1 cellular context compared by ENCODE assay signal in the genomic region with DNA sequence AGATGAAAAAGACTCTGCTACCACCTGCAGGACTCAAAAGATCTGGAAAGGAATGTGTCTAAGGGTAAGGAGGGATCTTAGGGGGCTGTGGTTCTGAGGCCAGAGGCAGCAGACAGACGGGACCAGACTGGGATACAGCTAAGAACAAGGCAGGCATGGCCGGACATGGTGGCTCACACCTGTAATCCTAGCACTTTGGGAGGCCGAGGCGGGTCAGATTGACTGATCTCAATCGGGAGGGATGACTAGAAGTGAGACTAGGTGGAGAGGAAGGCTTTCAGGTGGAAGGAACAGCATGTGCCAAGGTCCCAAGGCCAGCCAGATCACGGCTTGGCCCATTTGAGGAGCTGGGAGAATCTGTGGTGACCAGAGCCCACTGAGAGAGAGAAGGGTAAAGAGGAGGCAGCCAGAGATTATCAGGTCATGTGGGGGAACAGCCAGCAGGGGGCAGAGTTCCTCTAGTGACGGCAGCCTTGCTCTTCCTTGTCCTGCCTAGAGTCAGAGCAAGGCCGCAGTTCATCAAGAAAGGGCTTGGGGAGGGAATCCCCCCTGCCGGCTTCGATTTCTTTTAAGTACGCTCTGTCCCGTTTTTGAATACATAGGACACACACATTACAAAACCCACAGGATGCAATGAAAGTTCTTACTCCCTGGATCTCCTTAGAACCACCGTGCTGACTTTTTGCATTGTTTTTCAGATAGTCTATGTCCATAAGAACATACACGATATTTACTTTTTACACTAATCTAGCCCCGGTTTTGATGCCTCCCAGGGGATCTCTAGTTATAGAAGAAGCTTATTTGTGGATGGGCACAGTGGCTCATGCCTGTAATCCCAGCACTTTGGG.
TF ChIP-seq lines count a peak whose summit lies in the region.

No MANE protein-coding gene starts in this region.

TF ChIP-seq in GM12878, 131 proteins besides CTCF, POLR2A, EP300 and RAD21 (continued from another document):
- TF ChIP-seq, protein P1, sequence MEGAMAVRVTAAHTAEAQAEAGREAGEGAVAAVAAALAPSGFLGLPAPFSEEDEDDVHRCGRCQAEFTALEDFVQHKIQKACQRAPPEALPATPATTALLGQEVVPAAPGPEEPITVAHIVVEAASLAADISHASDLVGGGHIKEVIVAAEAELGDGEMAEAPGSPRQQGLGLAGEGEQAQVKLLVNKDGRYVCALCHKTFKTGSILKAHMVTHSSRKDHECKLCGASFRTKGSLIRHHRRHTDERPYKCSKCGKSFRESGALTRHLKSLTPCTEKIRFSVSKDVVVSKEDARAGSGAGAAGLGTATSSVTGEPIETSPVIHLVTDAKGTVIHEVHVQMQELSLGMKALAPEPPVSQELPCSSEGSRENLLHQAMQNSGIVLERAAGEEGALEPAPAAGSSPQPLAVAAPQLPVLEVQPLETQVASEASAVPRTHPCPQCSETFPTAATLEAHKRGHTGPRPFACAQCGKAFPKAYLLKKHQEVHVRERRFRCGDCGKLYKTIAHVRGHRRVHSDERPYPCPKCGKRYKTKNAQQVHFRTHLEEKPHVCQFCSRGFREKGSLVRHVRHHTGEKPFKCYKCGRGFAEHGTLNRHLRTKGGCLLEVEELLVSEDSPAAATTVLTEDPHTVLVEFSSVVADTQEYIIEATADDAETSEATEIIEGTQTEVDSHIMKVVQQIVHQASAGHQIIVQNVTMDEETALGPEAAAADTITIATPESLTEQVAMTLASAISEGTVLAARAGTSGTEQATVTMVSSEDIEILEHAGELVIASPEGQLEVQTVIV (IDR thresholded peaks at IDR 0.05; ENCODE audit: borderline replicate concordance, partially characterized antibody) = no peak
- TF ChIP-seq IKZF1 (conservative IDR thresholded peaks at IDR 0.05) (no peak), SMC3 (IDR thresholded peaks at IDR 0.05; ENCODE audit: borderline replicate concordance, low read length) (peak; percentile 91; the same call in 1 of the 2 replicates), YY1 (IDR thresholded peaks at IDR 0.05; ENCODE audit: low read depth, low read length) (0 out of 2 replicates have a peak, but pooled peaks have one; percentile 53), ZNF217 (IDR thresholded peaks at IDR 0.05) (no peak), RUNX3 (IDR thresholded peaks at IDR 0.05; ENCODE audit: low read length) (peak; percentile 21; the same call in 1 of the 2 replicates), CREB1 (IDR thresholded peaks at IDR 0.05; ENCODE audit: low read depth) (peak; percentile 56; the same call in 1 of the 2 replicates), SMARCA5 (IDR thresholded peaks at IDR 0.05) (peak; percentile 52; the same call in 1 of the 2 replicates), IRF4 (IDR thresholded peaks at IDR 0.05; ENCODE audit: low read depth, low read length) (0 out of 2 replicates have a peak, but pooled peaks have one; percentile 40)
